ENCODE assay signal across 9 cellular contexts in genomic region chr6:44593539-44593944, GRCh38.
DNase-seq lines count a peak whose midpoint lies in the region; ATAC-seq and TF ChIP-seq lines count a peak whose summit lies in the region.
"Had no signal": no experiment of that assay in that cellular context is flagged by ENCODE, and none has a peak within 500 bp of the region (broad histone marks: within the 10 kb centered on the region; RNA-seq: fewer than 3 reads in every experiment).

No MANE protein-coding gene starts in this region.

- H3K79me2 ChIP-seq in trophoblast cell (ENCODE audit: control insufficient read depth, insufficient read depth, low read length, poor library complexity): peaks cover 2% of the 10 kb centered on the region

- H2AFZ ChIP-seq in trophoblast cell (ENCODE audit: insufficient read depth, low read length, poor library complexity): no peak overlapping the region

- H3K4me1 ChIP-seq in esophagus squamous epithelium: no peaks in the 10 kb centered on the region
- H3K4me1 ChIP-seq in trophoblast cell (ENCODE audit: control insufficient read depth in 1 of 2, insufficient read depth in 2 of 2, low read length in 2 of 2): peaks cover 12 to 13% of the 10 kb centered on the region in 2 experiments

- no peak overlapping the region for H3K4ac ChIP-seq in trophoblast cell (ENCODE audit: low read depth, low read length)

- H3K9ac ChIP-seq in trophoblast cell (ENCODE audit: low read length): no peak overlapping the region

- intact Hi-C loops in CD4-positive, alpha-beta T cell (cut with DNase I, micrococcal nuclease): loop anchor here (2.0 kb wide), 2 partner anchors 1121 to 1329 kb away; no protein-coding TSS in a partner anchor
- intact Hi-C loops in esophagus squamous epithelium (cut with DNase I): no loop called here

- peak overlapping the region; percentile 79 for H2BK5ac ChIP-seq in trophoblast cell (ENCODE audit: low read depth, low read length, poor library complexity)

- POLR2A ChIA-PET in CD4-positive, alpha-beta T cell (lab: Charles Lee): no interaction called here

- H4K12ac ChIP-seq in trophoblast cell (ENCODE audit: low read depth, low read length): no peak overlapping the region

- H3K79me1 ChIP-seq in trophoblast cell (ENCODE audit: low read length): peaks cover 16% of the 10 kb centered on the region

- H3K27ac Mint-ChIP-seq in CD4-positive, alpha-beta T cell: no peak overlapping the region
- H3K27ac Mint-ChIP-seq: T-helper 1 cell treated with Interleukin-12 subunit alpha and Interleukin-12 subunit beta and Interleukin-4 antibody, amounts not matched to agents 30 μg/mL and 1 μg/mL, for 36 hours had no signal

- H3K9me3 Mint-ChIP-seq in CD4-positive, alpha-beta T cell: no peaks in the 10 kb centered on the region
- H3K9me3 Mint-ChIP-seq: T-helper 1 cell treated with Interleukin-12 subunit alpha and Interleukin-12 subunit beta and Interleukin-4 antibody, amounts not matched to agents 30 μg/mL and 1 μg/mL, for 36 hours had no signal

- ATAC-seq in CD4-positive, alpha-beta T cell (ENCODE audit: poor library complexity): peak; percentile 44
- ATAC-seq in HG02970 (IDR thresholded peaks at IDR 0.05; ENCODE audit: low FRiP score, unreplicated experiment) (no peak), HG03571 (IDR thresholded peaks at IDR 0.05; ENCODE audit: unreplicated experiment) (no peak)

- peak overlapping the region; percentile 96 for H2BK120ac ChIP-seq in trophoblast cell (ENCODE audit: insufficient read depth, low read length, poor library complexity)

- no peak for TF ChIP-seq POLR2A in esophagus squamous epithelium (IDR thresholded peaks at IDR 0.05)

- peaks cover 13% of the 10 kb centered on the region for H3K27me3 Mint-ChIP-seq in CD4-positive, alpha-beta T cell

- H3K23ac ChIP-seq in trophoblast cell (ENCODE audit: low read length): no peak overlapping the region

- DNase-seq in CD4-positive, alpha-beta T cell: peak; percentile 3 to 38 (median 28)
- DNase-seq in HCEC 1CT (peak; percentile 54), NCI-H524 treated with DMSO at 0.1 percent for 48 hours (lab: John Stamatoyannopoulos, UW) (peak; percentile 35), esophagus squamous epithelium (lab: John Stamatoyannopoulos, UW) (no peak), trophoblast cell (peak; percentile 17 to 73)
- DNase-seq in activated CD4-positive, alpha-beta T cell treated with anti-CD3 and anti-CD28 coated beads, Interleukin-2, amount 50 U/mL, for 1 hour: peak; percentile 48

- no peak overlapping the region for H3K4me3 ChIP-seq in esophagus squamous epithelium
- H3K4me3 ChIP-seq in trophoblast cell (ENCODE audit: low read depth, low read length): no peak overlapping the region

- WGBS in esophagus squamous epithelium, 2 donors: 23 to 37% methylated on average over 2 of the region's 2 CpGs
- WGBS in trophoblast cell (ENCODE audit: extremely low coverage, insufficient coverage, insufficient read length): no CpG with 5 or more reads among the region's 2 CpGs

- CTCF ChIA-PET in CD4-positive, alpha-beta T cell (lab: Charles Lee): no interaction called here

- no peak overlapping the region for H3K14ac ChIP-seq in trophoblast cell (ENCODE audit: low read length)

- peak overlapping the region; percentile 91 for H2BK12ac ChIP-seq in trophoblast cell (ENCODE audit: low read length)

- no peaks in the 10 kb centered on the region for H3K27me3 ChIP-seq in CD4-positive, alpha-beta T cell (ENCODE audit: control insufficient read depth, insufficient read depth, low read length)
- H3K27me3 ChIP-seq in esophagus squamous epithelium (peaks cover 0 to 6% (median 0%) of the 10 kb centered on the region in 4 donors), trophoblast cell (ENCODE audit: insufficient read depth, low read length) (no peaks in the 10 kb centered on the region)

- H3K36me3 ChIP-seq in esophagus squamous epithelium (no peaks in the 10 kb centered on the region), trophoblast cell (ENCODE audit: control insufficient read depth in 1 of 2, insufficient read depth in 2 of 2, low read length in 2 of 2) (peaks cover 0 to 5% of the 10 kb centered on the region in 2 experiments)

- H3K18ac ChIP-seq in trophoblast cell (ENCODE audit: low read length): no peak overlapping the region

- peak; percentile 60 for TF ChIP-seq CTCF in CD4-positive, alpha-beta T cell (IDR thresholded peaks at IDR 0.05)
- peak in 4 of 6 experiments; percentile 12 to 47 (median 27) for TF ChIP-seq CTCF in esophagus squamous epithelium (IDR thresholded peaks at IDR 0.05)

- no peak overlapping the region for H3K4me2 ChIP-seq in trophoblast cell (ENCODE audit: low read length)

- no peak overlapping the region for H3K27ac ChIP-seq in CD4-positive, alpha-beta T cell (ENCODE audit: low read depth, low read length)
- H3K27ac ChIP-seq in esophagus squamous epithelium (no peak overlapping the region), trophoblast cell (ENCODE audit: low read depth, low read length) (peak overlapping the region; percentile 84)

- H3K4me1 Mint-ChIP-seq in CD4-positive, alpha-beta T cell (ENCODE audit: low read depth): no peaks in the 10 kb centered on the region

- H2AK5ac ChIP-seq in trophoblast cell (ENCODE audit: low read length): peak overlapping the region; percentile 41

- no peaks in the 10 kb centered on the region for H3K9me3 ChIP-seq in CD4-positive, alpha-beta T cell (ENCODE audit: control insufficient read depth, low read length)
- H3K9me3 ChIP-seq in esophagus squamous epithelium (no peaks in the 10 kb centered on the region), trophoblast cell (ENCODE audit: insufficient read depth, low read depth, low read length) (peaks cover 2% of the 10 kb centered on the region)

- peak overlapping the region; percentile 67 for H4K8ac ChIP-seq in trophoblast cell (ENCODE audit: low read depth, low read length)

- peak overlapping the region; percentile 100 for H4K91ac ChIP-seq in trophoblast cell (ENCODE audit: low read depth, low read length)

- no peak overlapping the region for H3K4me3 Mint-ChIP-seq in CD4-positive, alpha-beta T cell
- H3K4me3 Mint-ChIP-seq: T-helper 1 cell treated with Interleukin-12 subunit alpha and Interleukin-12 subunit beta and Interleukin-4 antibody, amounts not matched to agents 30 μg/mL and 1 μg/mL, for 36 hours had no signal

- no peaks in the 10 kb centered on the region for H3K36me3 Mint-ChIP-seq in CD4-positive, alpha-beta T cell (ENCODE audit: low read depth)
